9 cellular contexts compared by ENCODE assay signal in the genomic region with DNA sequence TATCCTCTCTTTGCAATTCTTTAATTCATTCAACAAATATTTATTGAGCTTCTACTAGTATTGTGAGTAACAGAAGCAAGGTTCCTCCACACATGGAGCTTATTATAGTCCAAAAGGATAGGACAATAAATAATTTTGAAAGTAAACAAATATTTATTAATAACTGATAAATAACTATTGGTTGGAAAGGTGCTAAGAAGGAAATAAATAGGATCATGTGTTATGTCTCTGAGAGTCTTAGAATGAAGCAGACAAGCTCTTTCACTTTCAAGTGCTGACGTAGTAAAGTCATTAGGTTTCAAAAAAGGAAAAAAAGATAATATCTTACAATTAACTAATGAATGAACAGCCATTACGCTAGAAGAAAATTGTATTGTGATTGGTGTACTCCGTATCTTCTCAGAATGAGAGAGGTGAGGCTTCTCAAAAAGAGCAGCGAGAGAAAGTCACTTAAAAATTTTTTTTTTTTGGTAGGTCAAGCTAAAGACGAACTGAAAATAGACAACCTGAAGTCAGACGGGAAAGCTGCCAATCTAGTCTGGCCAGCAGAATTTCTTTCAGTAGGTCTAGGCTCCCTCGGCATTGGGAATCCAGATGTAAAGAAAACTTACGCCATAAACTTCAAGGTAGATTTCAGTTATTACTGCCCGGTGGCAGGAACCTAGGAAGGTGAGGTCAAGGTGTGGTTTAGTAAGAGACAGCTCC. TPM values are rescaled to one million over a fixed set of nuclear protein-coding genes. Genes with fewer than 3 reads are reported as not detected.
DNase-seq lines count a peak whose midpoint lies in the region; ATAC-seq, FAIRE-seq and TF ChIP-seq lines count a peak whose summit lies in the region.
"Had no signal": no experiment of that assay in that cellular context is flagged by ENCODE, and none has a peak within 500 bp of the region (broad histone marks: within the 10 kb centered on the region; RNA-seq: fewer than 3 reads in every experiment).

No MANE protein-coding gene starts in this region.

- TF ChIP-seq CTCF in neural cell (IDR thresholded peaks at IDR 0.05; ENCODE audit: poor library complexity, severe bottlenecking), result no peak

- no peak for ATAC-seq in activated CD8-positive, alpha-beta memory T cell treated with anti-CD3 and anti-CD28 coated beads, Interleukin-2, amount 10 ng/mL, durations not matched to agents 7 days and 5 days

- peak overlapping the region; percentile 92 for H3K4me2 ChIP-seq in neural cell (ENCODE audit: low read length)

- H3K9me2 ChIP-seq in neural cell (ENCODE audit: insufficient read depth, low read length), result no peaks in the 10 kb centered on the region

- CTCF ChIA-PET in activated CD8-positive, alpha-beta memory T cell treated with anti-CD3 and anti-CD28 coated beads, Interleukin-2, amount 10 ng/mL, durations not matched to agents 7 days and 5 days (lab: Charles Lee), result interaction anchor here (0.7 to 3.7 kb wide), 11 partner anchors 11 to 64 kb away, joined by 3 to 41 read pairs (median 5); no protein-coding TSS in a partner anchor

- no peaks in the 10 kb centered on the region for H3K27me3 Mint-ChIP-seq in activated CD8-positive, alpha-beta memory T cell treated with anti-CD3 and anti-CD28 coated beads, Interleukin-2, amount 10 ng/mL, durations not matched to agents 7 days and 5 days
- H3K27me3 Mint-ChIP-seq in dendritic cell treated with granulocyte-macrophage colony-stimulating factor and Interleukin-4, amounts not matched to agents 40 ng/mL and 50 ng/mL, for 4 days, result no peaks in the 10 kb centered on the region

- H3K4me3 ChIP-seq in MG63 (peak overlapping the region; percentile 77), neural cell (ENCODE audit: low read length) (peak overlapping the region; percentile 98)

- TF ChIP-seq EP300 in neural cell (conservative IDR thresholded peaks at IDR 0.05; ENCODE audit: poor library complexity, severe bottlenecking), result no peak

- H3K9me3 ChIP-seq in MG63 (no peaks in the 10 kb centered on the region), neural cell (ENCODE audit: low read length) (no peaks in the 10 kb centered on the region)

- intact Hi-C loops in dendritic cell treated with granulocyte-macrophage colony-stimulating factor and Interleukin-4, amounts not matched to agents 40 ng/mL and 50 ng/mL, for 4 days (cut with micrococcal nuclease), result no loop called here

- H3K79me2 ChIP-seq in neural cell (replicated peaks; ENCODE audit: insufficient read depth, low read length), result peaks cover 35% of the 10 kb centered on the region

- H3K9me3 Mint-ChIP-seq in activated CD8-positive, alpha-beta memory T cell treated with anti-CD3 and anti-CD28 coated beads, Interleukin-2, amount 10 ng/mL, durations not matched to agents 7 days and 5 days (ENCODE audit: low read depth), result no peaks in the 10 kb centered on the region
- no peaks in the 10 kb centered on the region for H3K9me3 Mint-ChIP-seq in dendritic cell treated with granulocyte-macrophage colony-stimulating factor and Interleukin-4, amounts not matched to agents 40 ng/mL and 50 ng/mL, for 4 days

- no peak for DNase-seq in activated CD8-positive, alpha-beta memory T cell treated with anti-CD3 and anti-CD28 coated beads, Interleukin-2, amount 10 ng/mL, durations not matched to agents 7 days and 5 days
- DNase-seq in activated CD8-positive, alpha-beta memory T cell treated with anti-CD3 and anti-CD28 coated beads for 24 hours, result no peak
- DNase-seq in MG63 (no peak), RCC 7860 (ENCODE audit: low spot score) (no peak), NCI-H748 (lab: John Stamatoyannopoulos, UW; ENCODE audit: unreplicated experiment) (no peak)
- DNase-seq in activated CD8-positive, alpha-beta memory T cell treated with anti-CD3 and anti-CD28 coated beads, Interleukin-2, amount 50 U/mL, for 4 hours, result no peak

- H2AFZ ChIP-seq in neural cell (ENCODE audit: low read depth, low read length), result peak overlapping the region; percentile 81

- H3K4me3 Mint-ChIP-seq in activated CD8-positive, alpha-beta memory T cell treated with anti-CD3 and anti-CD28 coated beads, Interleukin-2, amount 10 ng/mL, durations not matched to agents 7 days and 5 days, result peak overlapping the region; percentile 85
- H3K4me3 Mint-ChIP-seq in dendritic cell treated with granulocyte-macrophage colony-stimulating factor and Interleukin-4, amounts not matched to agents 40 ng/mL and 50 ng/mL, for 4 days, result peak overlapping the region; percentile 94

- H3K9ac ChIP-seq in neural cell (ENCODE audit: low read length), result peak overlapping the region; percentile 98

- H3K27ac Mint-ChIP-seq in activated CD8-positive, alpha-beta memory T cell treated with anti-CD3 and anti-CD28 coated beads, Interleukin-2, amount 10 ng/mL, durations not matched to agents 7 days and 5 days, result peak overlapping the region; percentile 91
- H3K27ac Mint-ChIP-seq in dendritic cell treated with granulocyte-macrophage colony-stimulating factor and Interleukin-4, amounts not matched to agents 40 ng/mL and 50 ng/mL, for 4 days, result peak overlapping the region; percentile 97

- H3K36me3 ChIP-seq in MG63 (peaks cover 16% of the 10 kb centered on the region), neural cell (ENCODE audit: insufficient read depth, low read length) (no peaks in the 10 kb centered on the region)

- no peaks in the 10 kb centered on the region for H3F3A ChIP-seq in neural cell (ENCODE audit: insufficient read depth, low read length, poor library complexity, severe bottlenecking)

- no peak for TF ChIP-seq RAD21 in neural cell (conservative IDR thresholded peaks at IDR 0.05)

- H4K20me1 ChIP-seq in neural cell (ENCODE audit: insufficient read depth), result peaks cover 5% of the 10 kb centered on the region

- H3K27ac ChIP-seq in neural cell (ENCODE audit: low read length), result peak overlapping the region; percentile 91

- H3K27me3 ChIP-seq in MG63 (no peaks in the 10 kb centered on the region), neural cell (ENCODE audit: insufficient read depth, low read depth, low read length) (peaks cover 10% of the 10 kb centered on the region)

- H3K36me3 Mint-ChIP-seq in activated CD8-positive, alpha-beta memory T cell treated with anti-CD3 and anti-CD28 coated beads, Interleukin-2, amount 10 ng/mL, durations not matched to agents 7 days and 5 days, result peaks cover 23% of the 10 kb centered on the region
- H3K36me3 Mint-ChIP-seq in dendritic cell treated with granulocyte-macrophage colony-stimulating factor and Interleukin-4, amounts not matched to agents 40 ng/mL and 50 ng/mL, for 4 days (ENCODE audit: low read depth), result peaks cover 22% of the 10 kb centered on the region

- H3K4me1 Mint-ChIP-seq in activated CD8-positive, alpha-beta memory T cell treated with anti-CD3 and anti-CD28 coated beads, Interleukin-2, amount 10 ng/mL, durations not matched to agents 7 days and 5 days, result peaks cover 30% of the 10 kb centered on the region
- H3K4me1 Mint-ChIP-seq in dendritic cell treated with granulocyte-macrophage colony-stimulating factor and Interleukin-4, amounts not matched to agents 40 ng/mL and 50 ng/mL, for 4 days (ENCODE audit: low read depth), result peaks cover 23% of the 10 kb centered on the region

- no peak for FAIRE-seq in RCC 7860 (lab: Jason Lieb, UNC)

TF ChIP-seq in neural cell, 6 proteins besides CTCF, POLR2A, EP300 and RAD21:
- TF ChIP-seq EZH2 (IDR thresholded peaks at IDR 0.05; ENCODE audit: borderline replicate concordance, insufficient read depth, low read length, poor library complexity, severe bottlenecking), result no peak
- TF ChIP-seq, protein P1, sequence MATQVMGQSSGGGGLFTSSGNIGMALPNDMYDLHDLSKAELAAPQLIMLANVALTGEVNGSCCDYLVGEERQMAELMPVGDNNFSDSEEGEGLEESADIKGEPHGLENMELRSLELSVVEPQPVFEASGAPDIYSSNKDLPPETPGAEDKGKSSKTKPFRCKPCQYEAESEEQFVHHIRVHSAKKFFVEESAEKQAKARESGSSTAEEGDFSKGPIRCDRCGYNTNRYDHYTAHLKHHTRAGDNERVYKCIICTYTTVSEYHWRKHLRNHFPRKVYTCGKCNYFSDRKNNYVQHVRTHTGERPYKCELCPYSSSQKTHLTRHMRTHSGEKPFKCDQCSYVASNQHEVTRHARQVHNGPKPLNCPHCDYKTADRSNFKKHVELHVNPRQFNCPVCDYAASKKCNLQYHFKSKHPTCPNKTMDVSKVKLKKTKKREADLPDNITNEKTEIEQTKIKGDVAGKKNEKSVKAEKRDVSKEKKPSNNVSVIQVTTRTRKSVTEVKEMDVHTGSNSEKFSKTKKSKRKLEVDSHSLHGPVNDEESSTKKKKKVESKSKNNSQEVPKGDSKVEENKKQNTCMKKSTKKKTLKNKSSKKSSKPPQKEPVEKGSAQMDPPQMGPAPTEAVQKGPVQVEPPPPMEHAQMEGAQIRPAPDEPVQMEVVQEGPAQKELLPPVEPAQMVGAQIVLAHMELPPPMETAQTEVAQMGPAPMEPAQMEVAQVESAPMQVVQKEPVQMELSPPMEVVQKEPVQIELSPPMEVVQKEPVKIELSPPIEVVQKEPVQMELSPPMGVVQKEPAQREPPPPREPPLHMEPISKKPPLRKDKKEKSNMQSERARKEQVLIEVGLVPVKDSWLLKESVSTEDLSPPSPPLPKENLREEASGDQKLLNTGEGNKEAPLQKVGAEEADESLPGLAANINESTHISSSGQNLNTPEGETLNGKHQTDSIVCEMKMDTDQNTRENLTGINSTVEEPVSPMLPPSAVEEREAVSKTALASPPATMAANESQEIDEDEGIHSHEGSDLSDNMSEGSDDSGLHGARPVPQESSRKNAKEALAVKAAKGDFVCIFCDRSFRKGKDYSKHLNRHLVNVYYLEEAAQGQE (IDR thresholded peaks at IDR 0.05; ENCODE audit: borderline replicate concordance), result no peak
- TF ChIP-seq TAF1 (IDR thresholded peaks at IDR 0.05; ENCODE audit: low read depth), result no peak
- TF ChIP-seq SMC3 (conservative IDR thresholded peaks at IDR 0.05; ENCODE audit: poor library complexity), result no peak
- TF ChIP-seq MXI1 (conservative IDR thresholded peaks at IDR 0.05; ENCODE audit: poor library complexity, severe bottlenecking), result no peak
- TF ChIP-seq POLR2AphosphoS5 (IDR thresholded peaks at IDR 0.05), result no peak
TF ChIP-seq in neural cell: peak in this region for 0.

RNA-seq across cellular contexts. Expression of a gene that starts 0.6 kb away (rescaled TPM):
- 10 to 100 TPM; 28.2 to 37.3 TPM for total RNA-seq in activated CD8-positive, alpha-beta memory T cell treated with anti-CD3 and anti-CD28 coated beads, Interleukin-2, amount 10 ng/mL, durations not matched to agents 7 days and 5 days
- 14.6 and 25.1 TPM in 2 replicates for total RNA-seq in MG63 (2014; rRNA removed; shearing (Covaris generic); ENCODE audit: low replicate concordance)
- polyA plus RNA-seq in neural cell, result 38.8 and 41.0 TPM in 2 replicates
- 85.0 and 97.1 TPM in 2 replicates for polyA minus RNA-seq in neural cell

RNA-seq across cellular contexts. Expression of a gene that starts 47.7 kb away (rescaled TPM):
- not detected for total RNA-seq in activated CD8-positive, alpha-beta memory T cell treated with anti-CD3 and anti-CD28 coated beads, Interleukin-2, amount 10 ng/mL, durations not matched to agents 7 days and 5 days
- total RNA-seq in MG63 (2014; rRNA removed; shearing (Covaris generic); ENCODE audit: low replicate concordance), result 0.23 TPM in 1 of 2 replicates, not detected in the other
- polyA plus RNA-seq in neural cell, result 0.77 and 1.7 TPM in 2 replicates
- 0.24 and 1.5 TPM in 2 replicates for polyA minus RNA-seq in neural cell
- total RNA-seq: glomerular endothelial cell had no signal
